Comparison of ENCODE assay signal across 16 cellular contexts in genomic region chr12:120814203-120814902, GRCh38.
A peak's percentile ranks its signal among the peaks of the same experiment; 100 is the strongest.
DNase-seq lines count a peak whose midpoint lies in the region; ATAC-seq and TF ChIP-seq lines count a peak whose summit lies in the region.
"Had no signal": no experiment of that assay in that cellular context is flagged by ENCODE, and none has a peak within 500 bp of the region (broad histone marks: within the 10 kb centered on the region; RNA-seq: fewer than 3 reads in every experiment).

No MANE protein-coding gene starts in this region.

- H3K79me2 ChIP-seq in trophoblast cell (ENCODE audit: control insufficient read depth, insufficient read depth, low read length, poor library complexity) = peaks cover 4% of the 10 kb centered on the region

- H3K27ac ChIP-seq in WERI-Rb-1 = peak overlapping the region; percentile 79
- no peak overlapping the region for H3K27ac ChIP-seq in trophoblast cell (ENCODE audit: low read depth, low read length)
- H3K27ac ChIP-seq in uterus = no peak overlapping the region

- ATAC-seq in activated CD4-positive, alpha-beta T cell treated with anti-CD3 and anti-CD28 coated beads for 36 hours = peak; percentile 23

- H3K27me3 Mint-ChIP-seq in activated CD4-positive, alpha-beta T cell treated with anti-CD3 and anti-CD28 coated beads for 36 hours = no peaks in the 10 kb centered on the region
- no peaks in the 10 kb centered on the region for H3K27me3 Mint-ChIP-seq in activated CD4-positive, alpha-beta T cell treated with anti-CD3 and anti-CD28 coated beads, Interleukin-2, amount 10 ng/mL, durations not matched to agents 7 days and 5 days

- no peak for DNase-seq in activated CD4-positive, alpha-beta T cell treated with anti-CD3 and anti-CD28 coated beads for 36 hours
- DNase-seq in activated CD4-positive, alpha-beta T cell treated with anti-CD3 and anti-CD28 coated beads, Interleukin-2, amount 10 ng/mL, durations not matched to agents 7 days and 5 days = no peak
- no peak for DNase-seq in WERI-Rb-1
- DNase-seq in trophoblast cell = no peak
- no peak for DNase-seq in uterus
- no peak for DNase-seq in NCI-H1105 (lab: John Stamatoyannopoulos, UW)
- DNase-seq: COR-L47, GF-D8, GOT3, MV-4-11, NCI-H1417 treated with DMSO at 0.1 percent for 48 hours, NCI-H2081 treated with DMSO at 0.1 percent for 48 hours, NCI-H446, SIG-M5 had no signal

- no peaks in the 10 kb centered on the region for H3K27me3 ChIP-seq in WERI-Rb-1 (ENCODE audit: insufficient read depth, low read depth, severe bottlenecking)
- no peaks in the 10 kb centered on the region for H3K27me3 ChIP-seq in trophoblast cell (ENCODE audit: insufficient read depth, low read length)
- H3K27me3 ChIP-seq in uterus = no peaks in the 10 kb centered on the region

- POLR2A ChIA-PET in activated CD4-positive, alpha-beta T cell treated with anti-CD3 and anti-CD28 coated beads for 36 hours (lab: Charles Lee) = no interaction called here
- POLR2A ChIA-PET in activated CD4-positive, alpha-beta T cell treated with anti-CD3 and anti-CD28 coated beads, Interleukin-2, amount 10 ng/mL, durations not matched to agents 7 days and 5 days (lab: Charles Lee) = no interaction called here

- no peak overlapping the region for H4K91ac ChIP-seq in trophoblast cell (ENCODE audit: low read depth, low read length)

- no peak overlapping the region for H3K4me2 ChIP-seq in trophoblast cell (ENCODE audit: low read length)

- no peak overlapping the region for H4K8ac ChIP-seq in trophoblast cell (ENCODE audit: low read depth, low read length)

- H2AK5ac ChIP-seq in trophoblast cell (ENCODE audit: low read length) = no peak overlapping the region

- H4K12ac ChIP-seq in trophoblast cell (ENCODE audit: low read depth, low read length) = no peak overlapping the region

- no peak overlapping the region for H2BK120ac ChIP-seq in trophoblast cell (ENCODE audit: insufficient read depth, low read length, poor library complexity)

- H3K36me3 ChIP-seq in WERI-Rb-1 (peaks cover 4% of the 10 kb centered on the region), trophoblast cell (ENCODE audit: control insufficient read depth in 1 of 2, insufficient read depth in 2 of 2, low read length in 2 of 2) (no peaks in the 10 kb centered on the region), uterus (no peaks in the 10 kb centered on the region)

- H3K18ac ChIP-seq in trophoblast cell (ENCODE audit: low read length) = no peak overlapping the region

- H2AFZ ChIP-seq in trophoblast cell (ENCODE audit: insufficient read depth, low read length, poor library complexity) = no peak overlapping the region

- intact Hi-C loops in activated CD4-positive, alpha-beta T cell treated with anti-CD3 and anti-CD28 coated beads for 36 hours (cut with DNase I, micrococcal nuclease) = no loop called here
- intact Hi-C loops in uterus (cut with DNase I; ENCODE audit: low total_unique reads) = no loop called here

- H3K9me3 ChIP-seq in WERI-Rb-1 (ENCODE audit: severe bottlenecking) (no peaks in the 10 kb centered on the region), trophoblast cell (ENCODE audit: insufficient read depth, low read depth, low read length) (no peaks in the 10 kb centered on the region), uterus (no peaks in the 10 kb centered on the region)

- H3K27ac Mint-ChIP-seq in activated CD4-positive, alpha-beta T cell treated with anti-CD3 and anti-CD28 coated beads for 36 hours = no peak overlapping the region
- no peak overlapping the region for H3K27ac Mint-ChIP-seq in activated CD4-positive, alpha-beta T cell treated with anti-CD3 and anti-CD28 coated beads, Interleukin-2, amount 10 ng/mL, durations not matched to agents 7 days and 5 days

- no peak overlapping the region for H2BK5ac ChIP-seq in trophoblast cell (ENCODE audit: low read depth, low read length, poor library complexity)

- no peak for TF ChIP-seq RAD21 in Ishikawa (IDR thresholded peaks at IDR 0.05; ENCODE audit: low read depth)

- no peak for TF ChIP-seq EP300 in Ishikawa (IDR thresholded peaks at IDR 0.05; ENCODE audit: borderline replicate concordance)

- peaks cover 4% of the 10 kb centered on the region for H3K79me1 ChIP-seq in trophoblast cell (ENCODE audit: low read length)

- peak overlapping the region; percentile 4 for H3K4ac ChIP-seq in trophoblast cell (ENCODE audit: low read depth, low read length)

- H3K23ac ChIP-seq in trophoblast cell (ENCODE audit: low read length) = no peak overlapping the region

- no peak for TF ChIP-seq POLR2A in uterus (IDR thresholded peaks at IDR 0.05)

- no peak overlapping the region for H3K9ac ChIP-seq in trophoblast cell (ENCODE audit: low read length)

- H3K4me1 ChIP-seq in trophoblast cell (ENCODE audit: control insufficient read depth in 1 of 2, insufficient read depth in 2 of 2, low read length in 2 of 2) (peaks cover 5 to 6% of the 10 kb centered on the region in 2 experiments), uterus (peaks cover 0 to 4% of the 10 kb centered on the region in 2 donors)

- peaks cover 36% of the 10 kb centered on the region for H3K4me1 Mint-ChIP-seq in activated CD4-positive, alpha-beta T cell treated with anti-CD3 and anti-CD28 coated beads for 36 hours
- H3K4me1 Mint-ChIP-seq in activated CD4-positive, alpha-beta T cell treated with anti-CD3 and anti-CD28 coated beads, Interleukin-2, amount 10 ng/mL, durations not matched to agents 7 days and 5 days = peaks cover 14% of the 10 kb centered on the region

- H2BK12ac ChIP-seq in trophoblast cell (ENCODE audit: low read length) = no peak overlapping the region

- no CpG with 5 or more reads among the region's 2 CpGs for WGBS in trophoblast cell (ENCODE audit: extremely low coverage, insufficient coverage, insufficient read length)

- H3K36me3 Mint-ChIP-seq in activated CD4-positive, alpha-beta T cell treated with anti-CD3 and anti-CD28 coated beads for 36 hours (ENCODE audit: low read depth) = peaks cover 9% of the 10 kb centered on the region
- peaks cover 9% of the 10 kb centered on the region for H3K36me3 Mint-ChIP-seq in activated CD4-positive, alpha-beta T cell treated with anti-CD3 and anti-CD28 coated beads, Interleukin-2, amount 10 ng/mL, durations not matched to agents 7 days and 5 days (ENCODE audit: low read depth)

- H3K14ac ChIP-seq in trophoblast cell (ENCODE audit: low read length) = no peak overlapping the region

- no peak overlapping the region for H3K4me3 Mint-ChIP-seq in activated CD4-positive, alpha-beta T cell treated with anti-CD3 and anti-CD28 coated beads for 36 hours
- H3K4me3 Mint-ChIP-seq in activated CD4-positive, alpha-beta T cell treated with anti-CD3 and anti-CD28 coated beads, Interleukin-2, amount 10 ng/mL, durations not matched to agents 7 days and 5 days = no peak overlapping the region
- H3K4me3 Mint-ChIP-seq: CD14-positive monocyte had no signal

- H3K4me3 ChIP-seq in WERI-Rb-1 (ENCODE audit: low read depth, low read length) (no peak overlapping the region), trophoblast cell (ENCODE audit: low read depth, low read length) (no peak overlapping the region), uterus (no peak overlapping the region)

- CTCF ChIA-PET in activated CD4-positive, alpha-beta T cell treated with anti-CD3 and anti-CD28 coated beads for 36 hours (lab: Charles Lee) = interaction anchor here (0.6 to 1.7 kb wide), 4 partner anchors 15 to 980 kb away, joined by 3 to 4 read pairs (median 4); no protein-coding TSS in a partner anchor
- CTCF ChIA-PET in activated CD4-positive, alpha-beta T cell treated with anti-CD3 and anti-CD28 coated beads, Interleukin-2, amount 10 ng/mL, durations not matched to agents 7 days and 5 days (lab: Charles Lee) = interaction anchor here (1.7 kb wide), 1 partner anchor 17 kb away, joined by 5 read pairs; no protein-coding TSS in a partner anchor

- TF ChIP-seq CTCF in WERI-Rb-1 (IDR thresholded peaks at IDR 0.05; ENCODE audit: low read depth, low read length) (no peak), uterus (IDR thresholded peaks at IDR 0.05) (no peak)

- no peaks in the 10 kb centered on the region for H3K9me3 Mint-ChIP-seq in activated CD4-positive, alpha-beta T cell treated with anti-CD3 and anti-CD28 coated beads for 36 hours (ENCODE audit: low read depth)
- no peaks in the 10 kb centered on the region for H3K9me3 Mint-ChIP-seq in activated CD4-positive, alpha-beta T cell treated with anti-CD3 and anti-CD28 coated beads, Interleukin-2, amount 10 ng/mL, durations not matched to agents 7 days and 5 days
- H3K9me3 Mint-ChIP-seq: CD14-positive monocyte had no signal

TF ChIP-seq in Ishikawa, 13 proteins besides CTCF, POLR2A, EP300 and RAD21:
- TF ChIP-seq NFIC (IDR thresholded peaks at IDR 0.05) (no peak), REST (IDR thresholded peaks at IDR 0.05; ENCODE audit: low read depth) (peak; percentile 45; the same call in 1 of the 2 replicates)
